In genomic region chr2:113135354-113135753, GRCh38 we compare ENCODE assay signal across 17 cellular contexts. TPM values are rescaled to one million over a fixed set of nuclear protein-coding genes. Genes with fewer than 3 reads are reported as not detected.
"Had no signal": no experiment of that assay in that cellular context is flagged by ENCODE, and none has a peak within 500 bp of the region (broad histone marks: within the 10 kb centered on the region; RNA-seq: fewer than 3 reads in every experiment).

No MANE protein-coding gene starts in this region.

- H3K4me3 Mint-ChIP-seq: activated naive CD8-positive, alpha-beta T cell; activated T-cell treated with anti-CD3 and anti-CD28 coated beads, Interleukin-2, amount 50 U/mL, for 4 hours; immature natural killer cell had no signal

- H3K9me3 Mint-ChIP-seq: activated T-cell treated with anti-CD3 and anti-CD28 coated beads, Interleukin-2, amount 50 U/mL, for 4 hours; immature natural killer cell had no signal

- H3K4me3 ChIP-seq: body of pancreas, gastrocnemius medialis, heart left ventricle, lower lobe of right lung, stomach, testis, upper lobe of right lung had no signal

- H3K36me3 Mint-ChIP-seq: activated naive CD8-positive, alpha-beta T cell; immature natural killer cell had no signal

- ATAC-seq: activated T-cell treated with anti-CD3 and anti-CD28 coated beads, Interleukin-2, amount 50 U/mL, for 4 hours; body of pancreas; gastrocnemius medialis; heart left ventricle; lower lobe of right lung; upper lobe of right lung had no signal

- H3K36me3 ChIP-seq: gastrocnemius medialis, lower lobe of right lung, upper lobe of right lung had no signal

- H3K9me3 ChIP-seq: body of pancreas, gastrocnemius medialis, heart left ventricle, lower lobe of right lung, stomach, testis, upper lobe of right lung had no signal

- H3K27ac Mint-ChIP-seq: activated naive CD8-positive, alpha-beta T cell; immature natural killer cell had no signal

- H3K27ac ChIP-seq: body of pancreas, gastrocnemius medialis, heart left ventricle, lower lobe of right lung, stomach, testis, upper lobe of right lung had no signal

- H3K4me1 ChIP-seq: gastrocnemius medialis, lower lobe of right lung, testis had no signal

- H3K27me3 ChIP-seq: body of pancreas, gastrocnemius medialis, heart left ventricle, stomach, testis, upper lobe of right lung had no signal

- H3K27me3 Mint-ChIP-seq: activated naive CD8-positive, alpha-beta T cell had no signal

- DNase-seq: activated CD4-positive, alpha-beta T cell treated with anti-CD3 and anti-CD28 coated beads, Interleukin-2, amount 50 U/mL, for 1 hour; activated gamma-delta T cell; activated T-cell treated with anti-CD3 and anti-CD28 coated beads, Interleukin-2, amount 50 U/mL, for 4 hours; amniotic stem cell; body of pancreas; caudate nucleus; effector CD8-positive, alpha-beta T cell; gastrocnemius medialis; heart left ventricle; immature natural killer cell; lower lobe of right lung; stimulated activated CD4-positive, alpha-beta T cell treated with anti-CD3 and anti-CD28 coated beads, Interleukin-1b, Interleukin-23, amount 100 ng/mL, for 48 hours; stomach; testis; upper lobe of right lung had no signal

RNA-seq across cellular contexts. Expression of gene IL1RN, which starts 8.0 kb away (rescaled TPM):
- total RNA-seq: osteocyte had no signal
